1 cellular context compared by ENCODE assay signal in the genomic region with DNA sequence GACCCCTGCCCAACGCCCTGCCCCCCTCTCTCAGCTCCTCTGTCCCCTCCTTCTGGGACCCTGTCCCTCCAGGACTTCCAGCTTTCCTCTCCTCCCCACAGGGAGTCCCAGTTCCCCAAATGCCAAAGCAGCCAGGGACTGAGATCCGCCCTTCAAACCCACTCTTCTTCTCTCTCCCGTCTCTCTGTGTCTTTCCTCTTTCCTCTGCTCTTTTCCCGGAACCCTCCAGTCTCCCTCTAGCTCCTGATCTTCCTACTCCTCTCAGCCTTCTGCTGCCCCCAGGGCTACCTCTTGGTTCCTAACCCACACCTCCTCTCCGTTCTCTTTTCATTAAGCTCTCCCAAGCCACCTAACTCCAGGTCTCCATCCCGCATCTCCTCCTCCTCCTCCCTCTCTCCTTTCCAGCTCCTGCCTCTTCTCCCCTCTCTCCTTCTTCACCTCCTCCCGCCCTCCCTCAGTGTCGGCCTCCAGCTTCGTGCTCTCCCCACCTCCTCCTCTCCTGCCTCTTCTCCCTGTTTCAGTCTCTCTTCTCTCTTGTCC.
TF ChIP-seq lines count a peak whose summit lies in the region.

A gene (minus strand): TSS at position 536 of the 540 bp plus-strand sequence. CDS start 555 bp downstream, outside the sequence.

TF ChIP-seq in HEK293, 187 proteins besides CTCF, POLR2A, EP300 and RAD21 (continued from another document):
- no peak; the same call in 1 of the 2 replicates for TF ChIP-seq ZNF777 (tag by site-specific recombination; IDR thresholded peaks at IDR 0.05; ENCODE audit: borderline replicate concordance)
- TF ChIP-seq ZNF391 (tag by site-specific recombination; IDR thresholded peaks at IDR 0.05; ENCODE audit: borderline replicate concordance, low read depth): 0 out of 2 replicates have a peak, but pooled peaks have one; percentile 43
- TF ChIP-seq, protein P1, sequence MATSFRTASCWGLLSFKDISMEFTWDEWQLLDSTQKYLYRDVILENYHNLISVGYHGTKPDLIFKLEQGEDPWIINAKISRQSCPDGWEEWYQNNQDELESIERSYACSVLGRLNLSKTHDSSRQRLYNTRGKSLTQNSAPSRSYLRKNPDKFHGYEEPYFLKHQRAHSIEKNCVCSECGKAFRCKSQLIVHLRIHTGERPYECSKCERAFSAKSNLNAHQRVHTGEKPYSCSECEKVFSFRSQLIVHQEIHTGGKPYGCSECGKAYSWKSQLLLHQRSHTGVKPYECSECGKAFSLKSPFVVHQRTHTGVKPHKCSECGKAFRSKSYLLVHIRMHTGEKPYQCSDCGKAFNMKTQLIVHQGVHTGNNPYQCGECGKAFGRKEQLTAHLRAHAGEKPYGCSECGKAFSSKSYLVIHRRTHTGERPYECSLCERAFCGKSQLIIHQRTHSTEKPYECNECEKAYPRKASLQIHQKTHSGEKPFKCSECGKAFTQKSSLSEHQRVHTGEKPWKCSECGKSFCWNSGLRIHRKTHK (tag by site-specific recombination; IDR thresholded peaks at IDR 0.05): no peak
- TF ChIP-seq ZBTB20 (tag by site-specific recombination; IDR thresholded peaks at IDR 0.05): peak; percentile 90
- peak; percentile 75 for TF ChIP-seq SP2 (tag by site-specific recombination; IDR thresholded peaks at IDR 0.05)
- no peak for TF ChIP-seq MYNN (tag by site-specific recombination; IDR thresholded peaks at IDR 0.05; ENCODE audit: borderline replicate concordance)
- TF ChIP-seq, protein P2, sequence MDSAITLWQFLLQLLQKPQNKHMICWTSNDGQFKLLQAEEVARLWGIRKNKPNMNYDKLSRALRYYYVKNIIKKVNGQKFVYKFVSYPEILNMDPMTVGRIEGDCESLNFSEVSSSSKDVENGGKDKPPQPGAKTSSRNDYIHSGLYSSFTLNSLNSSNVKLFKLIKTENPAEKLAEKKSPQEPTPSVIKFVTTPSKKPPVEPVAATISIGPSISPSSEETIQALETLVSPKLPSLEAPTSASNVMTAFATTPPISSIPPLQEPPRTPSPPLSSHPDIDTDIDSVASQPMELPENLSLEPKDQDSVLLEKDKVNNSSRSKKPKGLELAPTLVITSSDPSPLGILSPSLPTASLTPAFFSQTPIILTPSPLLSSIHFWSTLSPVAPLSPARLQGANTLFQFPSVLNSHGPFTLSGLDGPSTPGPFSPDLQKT (IDR thresholded peaks at IDR 0.05; ENCODE audit: borderline replicate concordance, low read depth, low read length): no peak
